Comparison of ENCODE assay signal across 1 cellular context in the genomic region with DNA sequence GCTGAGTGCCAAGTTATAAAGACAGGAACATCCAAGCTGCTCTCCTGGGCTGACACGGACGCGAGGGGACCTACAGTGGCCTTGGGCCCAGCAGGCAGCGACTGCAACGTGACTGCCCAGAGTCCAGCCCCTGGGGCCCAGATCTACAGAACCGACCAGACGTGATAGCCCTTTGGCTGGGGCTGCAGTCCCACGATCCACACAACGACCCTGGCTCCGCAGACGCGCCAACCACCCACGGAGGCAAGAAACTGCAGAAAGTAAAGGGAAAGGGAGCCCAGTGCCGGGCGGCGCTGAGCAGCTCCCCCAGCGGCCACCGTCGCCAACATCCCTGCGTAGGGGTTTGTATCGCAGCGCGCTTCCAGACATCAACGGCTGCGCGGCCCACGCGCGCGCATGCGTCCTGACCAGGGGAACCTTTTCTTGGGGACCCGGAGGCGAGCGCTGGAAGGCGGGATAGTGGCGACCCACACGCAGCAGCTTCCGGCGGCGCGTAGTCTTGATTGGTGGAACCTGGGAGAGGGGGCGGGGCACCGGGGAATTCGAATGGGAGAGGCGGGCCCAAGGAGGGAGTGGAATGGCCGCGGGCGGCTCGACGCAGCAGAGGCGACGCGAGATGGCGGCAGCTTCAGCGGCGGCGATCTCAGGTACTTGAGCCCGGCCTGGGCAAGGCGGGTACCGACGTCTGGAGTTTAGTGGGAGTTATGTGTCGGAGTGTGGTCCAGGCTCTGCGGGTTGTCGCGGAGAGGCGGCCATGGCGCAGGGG.
A peak's percentile ranks its signal among the peaks of the same experiment; 100 is the strongest.
TF ChIP-seq lines count a peak whose summit lies in the region.

A gene (plus strand): TSS at position 569 of the 766 bp plus-strand sequence. CDS start 9 bp downstream, at position 578.

TF ChIP-seq in HepG2, 621 proteins besides CTCF, POLR2A, EP300 and RAD21 (continued from another document and continues in another):
- TF ChIP-seq, protein P1, sequence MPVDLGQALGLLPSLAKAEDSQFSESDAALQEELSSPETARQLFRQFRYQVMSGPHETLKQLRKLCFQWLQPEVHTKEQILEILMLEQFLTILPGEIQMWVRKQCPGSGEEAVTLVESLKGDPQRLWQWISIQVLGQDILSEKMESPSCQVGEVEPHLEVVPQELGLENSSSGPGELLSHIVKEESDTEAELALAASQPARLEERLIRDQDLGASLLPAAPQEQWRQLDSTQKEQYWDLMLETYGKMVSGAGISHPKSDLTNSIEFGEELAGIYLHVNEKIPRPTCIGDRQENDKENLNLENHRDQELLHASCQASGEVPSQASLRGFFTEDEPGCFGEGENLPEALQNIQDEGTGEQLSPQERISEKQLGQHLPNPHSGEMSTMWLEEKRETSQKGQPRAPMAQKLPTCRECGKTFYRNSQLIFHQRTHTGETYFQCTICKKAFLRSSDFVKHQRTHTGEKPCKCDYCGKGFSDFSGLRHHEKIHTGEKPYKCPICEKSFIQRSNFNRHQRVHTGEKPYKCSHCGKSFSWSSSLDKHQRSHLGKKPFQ (CRISPR knock-in tag; IDR thresholded peaks at IDR 0.05; ENCODE audit: insufficient replicate concordance) = peak; percentile 40
- TF ChIP-seq WIZ (CRISPR knock-in tag; IDR thresholded peaks at IDR 0.05) (no peak), FOXK2 (IDR thresholded peaks at IDR 0.05) (peak; percentile 57; the same call in 1 of the 2 replicates), SRSF9 (IDR thresholded peaks at IDR 0.05; ENCODE audit: borderline replicate concordance, insufficient read depth, low read depth, low read length, poor library complexity, severe bottlenecking) (no peak), EEA1 (CRISPR knock-in tag; IDR thresholded peaks at IDR 0.05; ENCODE audit: borderline replicate concordance) (no peak), MTA3 (CRISPR knock-in tag; IDR thresholded peaks at IDR 0.05) (no peak), ZNF772 (CRISPR knock-in tag; IDR thresholded peaks at IDR 0.05) (peak; percentile 97), ZNF441 (CRISPR knock-in tag; IDR thresholded peaks at IDR 0.05; ENCODE audit: borderline replicate concordance) (peak; percentile 88; the same call in 1 of the 2 replicates), MEIS2 (CRISPR knock-in tag; IDR thresholded peaks at IDR 0.05) (peak; percentile 61), NONO (IDR thresholded peaks at IDR 0.05) (no peak), NONO (CRISPR knock-in tag; conservative IDR thresholded peaks at IDR 0.05) (peak; percentile 97), ZSCAN9 (CRISPR knock-in tag; IDR thresholded peaks at IDR 0.05; ENCODE audit: borderline replicate concordance) (peak; percentile 86; the same call in 1 of the 2 replicates), NR2F6 (IDR thresholded peaks at IDR 0.05) (peak; percentile 18; the same call in 1 of the 2 replicates), NR2F6 (CRISPR knock-in tag; IDR thresholded peaks at IDR 0.05) (peak; percentile 69; the same call in 1 of the 2 replicates), ZFX (CRISPR knock-in tag; IDR thresholded peaks at IDR 0.05; ENCODE audit: low read depth) (peak; percentile 96), STAG1 (CRISPR knock-in tag; IDR thresholded peaks at IDR 0.05) (peak; percentile 75), MAF1 (CRISPR knock-in tag; IDR thresholded peaks at IDR 0.05; ENCODE audit: borderline replicate concordance) (peak; percentile 90), PAF1 (CRISPR knock-in tag; IDR thresholded peaks at IDR 0.05) (no peak), MTA1 (CRISPR knock-in tag; IDR thresholded peaks at IDR 0.05; ENCODE audit: borderline replicate concordance) (peak; percentile 96), RBM39 (IDR thresholded peaks at IDR 0.05; ENCODE audit: low read depth, low read length, poor library complexity, severe bottlenecking) (peak; percentile 54), RFX5 (IDR thresholded peaks at IDR 0.05; ENCODE audit: low read depth, low read length) (0 out of 2 replicates have a peak, but pooled peaks have one; percentile 26), SATB2 (CRISPR knock-in tag; IDR thresholded peaks at IDR 0.05) (no peak), ZNF605 (CRISPR knock-in tag; IDR thresholded peaks at IDR 0.05) (0 out of 2 replicates have a peak, but pooled peaks have one; percentile 10), ZNF383 (CRISPR knock-in tag; IDR thresholded peaks at IDR 0.05; ENCODE audit: borderline replicate concordance) (peak; percentile 58; the same call in 1 of the 2 replicates), TARDBP (CRISPR knock-in tag; IDR thresholded peaks at IDR 0.05) (peak; percentile 88), KLF13 (CRISPR knock-in tag; IDR thresholded peaks at IDR 0.05) (peak; percentile 81; the same call in 1 of the 2 replicates)
- TF ChIP-seq, protein P2, sequence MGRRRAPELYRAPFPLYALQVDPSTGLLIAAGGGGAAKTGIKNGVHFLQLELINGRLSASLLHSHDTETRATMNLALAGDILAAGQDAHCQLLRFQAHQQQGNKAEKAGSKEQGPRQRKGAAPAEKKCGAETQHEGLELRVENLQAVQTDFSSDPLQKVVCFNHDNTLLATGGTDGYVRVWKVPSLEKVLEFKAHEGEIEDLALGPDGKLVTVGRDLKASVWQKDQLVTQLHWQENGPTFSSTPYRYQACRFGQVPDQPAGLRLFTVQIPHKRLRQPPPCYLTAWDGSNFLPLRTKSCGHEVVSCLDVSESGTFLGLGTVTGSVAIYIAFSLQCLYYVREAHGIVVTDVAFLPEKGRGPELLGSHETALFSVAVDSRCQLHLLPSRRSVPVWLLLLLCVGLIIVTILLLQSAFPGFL (CRISPR knock-in tag; IDR thresholded peaks at IDR 0.05) = no peak
- TF ChIP-seq, protein P3, sequence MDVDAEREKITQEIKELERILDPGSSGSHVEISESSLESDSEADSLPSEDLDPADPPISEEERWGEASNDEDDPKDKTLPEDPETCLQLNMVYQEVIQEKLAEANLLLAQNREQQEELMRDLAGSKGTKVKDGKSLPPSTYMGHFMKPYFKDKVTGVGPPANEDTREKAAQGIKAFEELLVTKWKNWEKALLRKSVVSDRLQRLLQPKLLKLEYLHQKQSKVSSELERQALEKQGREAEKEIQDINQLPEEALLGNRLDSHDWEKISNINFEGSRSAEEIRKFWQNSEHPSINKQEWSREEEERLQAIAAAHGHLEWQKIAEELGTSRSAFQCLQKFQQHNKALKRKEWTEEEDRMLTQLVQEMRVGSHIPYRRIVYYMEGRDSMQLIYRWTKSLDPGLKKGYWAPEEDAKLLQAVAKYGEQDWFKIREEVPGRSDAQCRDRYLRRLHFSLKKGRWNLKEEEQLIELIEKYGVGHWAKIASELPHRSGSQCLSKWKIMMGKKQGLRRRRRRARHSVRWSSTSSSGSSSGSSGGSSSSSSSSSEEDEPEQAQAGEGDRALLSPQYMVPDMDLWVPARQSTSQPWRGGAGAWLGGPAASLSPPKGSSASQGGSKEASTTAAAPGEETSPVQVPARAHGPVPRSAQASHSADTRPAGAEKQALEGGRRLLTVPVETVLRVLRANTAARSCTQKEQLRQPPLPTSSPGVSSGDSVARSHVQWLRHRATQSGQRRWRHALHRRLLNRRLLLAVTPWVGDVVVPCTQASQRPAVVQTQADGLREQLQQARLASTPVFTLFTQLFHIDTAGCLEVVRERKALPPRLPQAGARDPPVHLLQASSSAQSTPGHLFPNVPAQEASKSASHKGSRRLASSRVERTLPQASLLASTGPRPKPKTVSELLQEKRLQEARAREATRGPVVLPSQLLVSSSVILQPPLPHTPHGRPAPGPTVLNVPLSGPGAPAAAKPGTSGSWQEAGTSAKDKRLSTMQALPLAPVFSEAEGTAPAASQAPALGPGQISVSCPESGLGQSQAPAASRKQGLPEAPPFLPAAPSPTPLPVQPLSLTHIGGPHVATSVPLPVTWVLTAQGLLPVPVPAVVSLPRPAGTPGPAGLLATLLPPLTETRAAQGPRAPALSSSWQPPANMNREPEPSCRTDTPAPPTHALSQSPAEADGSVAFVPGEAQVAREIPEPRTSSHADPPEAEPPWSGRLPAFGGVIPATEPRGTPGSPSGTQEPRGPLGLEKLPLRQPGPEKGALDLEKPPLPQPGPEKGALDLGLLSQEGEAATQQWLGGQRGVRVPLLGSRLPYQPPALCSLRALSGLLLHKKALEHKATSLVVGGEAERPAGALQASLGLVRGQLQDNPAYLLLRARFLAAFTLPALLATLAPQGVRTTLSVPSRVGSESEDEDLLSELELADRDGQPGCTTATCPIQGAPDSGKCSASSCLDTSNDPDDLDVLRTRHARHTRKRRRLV (CRISPR knock-in tag; IDR thresholded peaks at IDR 0.05) = peak; percentile 89
- TF ChIP-seq, protein P4, sequence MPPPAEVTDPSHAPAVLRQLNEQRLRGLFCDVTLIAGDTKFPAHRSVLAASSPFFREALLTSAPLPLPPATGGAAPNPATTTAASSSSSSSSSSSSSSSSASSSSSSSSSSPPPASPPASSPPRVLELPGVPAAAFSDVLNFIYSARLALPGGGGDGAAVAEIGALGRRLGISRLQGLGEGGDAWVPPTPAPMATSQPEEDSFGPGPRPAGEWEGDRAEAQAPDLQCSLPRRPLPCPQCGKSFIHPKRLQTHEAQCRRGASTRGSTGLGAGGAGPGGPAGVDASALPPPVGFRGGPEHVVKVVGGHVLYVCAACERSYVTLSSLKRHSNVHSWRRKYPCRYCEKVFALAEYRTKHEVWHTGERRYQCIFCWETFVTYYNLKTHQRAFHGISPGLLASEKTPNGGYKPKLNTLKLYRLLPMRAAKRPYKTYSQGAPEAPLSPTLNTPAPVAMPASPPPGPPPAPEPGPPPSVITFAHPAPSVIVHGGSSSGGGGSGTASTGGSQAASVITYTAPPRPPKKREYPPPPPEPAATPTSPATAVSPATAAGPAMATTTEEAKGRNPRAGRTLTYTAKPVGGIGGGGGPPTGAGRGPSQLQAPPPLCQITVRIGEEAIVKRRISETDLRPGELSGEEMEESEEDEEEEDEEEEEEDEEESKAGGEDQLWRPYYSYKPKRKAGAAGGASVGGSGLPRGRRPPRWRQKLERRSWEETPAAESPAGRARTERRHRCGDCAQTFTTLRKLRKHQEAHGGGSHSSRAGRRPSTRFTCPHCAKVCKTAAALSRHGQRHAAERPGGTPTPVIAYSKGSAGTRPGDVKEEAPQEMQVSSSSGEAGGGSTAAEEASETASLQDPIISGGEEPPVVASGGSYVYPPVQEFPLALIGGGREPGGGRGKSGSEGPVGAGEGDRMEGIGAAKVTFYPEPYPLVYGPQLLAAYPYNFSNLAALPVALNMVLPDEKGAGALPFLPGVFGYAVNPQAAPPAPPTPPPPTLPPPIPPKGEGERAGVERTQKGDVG (CRISPR knock-in tag; IDR thresholded peaks at IDR 0.05; ENCODE audit: borderline replicate concordance) = peak; percentile 83
- TF ChIP-seq, protein P5, sequence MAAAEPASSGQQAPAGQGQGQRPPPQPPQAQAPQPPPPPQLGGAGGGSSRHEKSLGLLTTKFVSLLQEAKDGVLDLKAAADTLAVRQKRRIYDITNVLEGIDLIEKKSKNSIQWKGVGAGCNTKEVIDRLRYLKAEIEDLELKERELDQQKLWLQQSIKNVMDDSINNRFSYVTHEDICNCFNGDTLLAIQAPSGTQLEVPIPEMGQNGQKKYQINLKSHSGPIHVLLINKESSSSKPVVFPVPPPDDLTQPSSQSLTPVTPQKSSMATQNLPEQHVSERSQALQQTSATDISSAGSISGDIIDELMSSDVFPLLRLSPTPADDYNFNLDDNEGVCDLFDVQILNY (CRISPR knock-in tag; conservative IDR thresholded peaks at IDR 0.05) = peak; percentile 97
- TF ChIP-seq, protein P6, sequence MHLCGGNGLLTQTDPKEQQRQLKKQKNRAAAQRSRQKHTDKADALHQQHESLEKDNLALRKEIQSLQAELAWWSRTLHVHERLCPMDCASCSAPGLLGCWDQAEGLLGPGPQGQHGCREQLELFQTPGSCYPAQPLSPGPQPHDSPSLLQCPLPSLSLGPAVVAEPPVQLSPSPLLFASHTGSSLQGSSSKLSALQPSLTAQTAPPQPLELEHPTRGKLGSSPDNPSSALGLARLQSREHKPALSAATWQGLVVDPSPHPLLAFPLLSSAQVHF (CRISPR knock-in tag; IDR thresholded peaks at IDR 0.05) = peak; percentile 67
- TF ChIP-seq, protein P7, sequence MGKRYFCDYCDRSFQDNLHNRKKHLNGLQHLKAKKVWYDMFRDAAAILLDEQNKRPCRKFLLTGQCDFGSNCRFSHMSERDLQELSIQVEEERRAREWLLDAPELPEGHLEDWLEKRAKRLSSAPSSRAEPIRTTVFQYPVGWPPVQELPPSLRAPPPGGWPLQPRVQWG (CRISPR knock-in tag; IDR thresholded peaks at IDR 0.05; ENCODE audit: borderline replicate concordance, low read depth) = no peak
- TF ChIP-seq, protein P8, sequence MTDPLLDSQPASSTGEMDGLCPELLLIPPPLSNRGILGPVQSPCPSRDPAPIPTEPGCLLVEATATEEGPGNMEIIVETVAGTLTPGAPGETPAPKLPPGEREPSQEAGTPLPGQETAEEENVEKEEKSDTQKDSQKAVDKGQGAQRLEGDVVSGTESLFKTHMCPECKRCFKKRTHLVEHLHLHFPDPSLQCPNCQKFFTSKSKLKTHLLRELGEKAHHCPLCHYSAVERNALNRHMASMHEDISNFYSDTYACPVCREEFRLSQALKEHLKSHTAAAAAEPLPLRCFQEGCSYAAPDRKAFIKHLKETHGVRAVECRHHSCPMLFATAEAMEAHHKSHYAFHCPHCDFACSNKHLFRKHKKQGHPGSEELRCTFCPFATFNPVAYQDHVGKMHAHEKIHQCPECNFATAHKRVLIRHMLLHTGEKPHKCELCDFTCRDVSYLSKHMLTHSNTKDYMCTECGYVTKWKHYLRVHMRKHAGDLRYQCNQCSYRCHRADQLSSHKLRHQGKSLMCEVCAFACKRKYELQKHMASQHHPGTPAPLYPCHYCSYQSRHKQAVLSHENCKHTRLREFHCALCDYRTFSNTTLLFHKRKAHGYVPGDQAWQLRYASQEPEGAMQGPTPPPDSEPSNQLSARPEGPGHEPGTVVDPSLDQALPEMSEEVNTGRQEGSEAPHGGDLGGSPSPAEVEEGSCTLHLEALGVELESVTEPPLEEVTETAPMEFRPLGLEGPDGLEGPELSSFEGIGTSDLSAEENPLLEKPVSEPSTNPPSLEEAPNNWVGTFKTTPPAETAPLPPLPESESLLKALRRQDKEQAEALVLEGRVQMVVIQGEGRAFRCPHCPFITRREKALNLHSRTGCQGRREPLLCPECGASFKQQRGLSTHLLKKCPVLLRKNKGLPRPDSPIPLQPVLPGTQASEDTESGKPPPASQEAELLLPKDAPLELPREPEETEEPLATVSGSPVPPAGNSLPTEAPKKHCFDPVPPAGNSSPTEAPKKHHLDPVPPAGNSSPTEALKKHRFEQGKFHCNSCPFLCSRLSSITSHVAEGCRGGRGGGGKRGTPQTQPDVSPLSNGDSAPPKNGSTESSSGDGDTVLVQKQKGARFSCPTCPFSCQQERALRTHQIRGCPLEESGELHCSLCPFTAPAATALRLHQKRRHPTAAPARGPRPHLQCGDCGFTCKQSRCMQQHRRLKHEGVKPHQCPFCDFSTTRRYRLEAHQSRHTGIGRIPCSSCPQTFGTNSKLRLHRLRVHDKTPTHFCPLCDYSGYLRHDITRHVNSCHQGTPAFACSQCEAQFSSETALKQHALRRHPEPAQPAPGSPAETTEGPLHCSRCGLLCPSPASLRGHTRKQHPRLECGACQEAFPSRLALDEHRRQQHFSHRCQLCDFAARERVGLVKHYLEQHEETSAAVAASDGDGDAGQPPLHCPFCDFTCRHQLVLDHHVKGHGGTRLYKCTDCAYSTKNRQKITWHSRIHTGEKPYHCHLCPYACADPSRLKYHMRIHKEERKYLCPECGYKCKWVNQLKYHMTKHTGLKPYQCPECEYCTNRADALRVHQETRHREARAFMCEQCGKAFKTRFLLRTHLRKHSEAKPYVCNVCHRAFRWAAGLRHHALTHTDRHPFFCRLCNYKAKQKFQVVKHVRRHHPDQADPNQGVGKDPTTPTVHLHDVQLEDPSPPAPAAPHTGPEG (CRISPR knock-in tag; IDR thresholded peaks at IDR 0.05) = peak; percentile 88
